10 cellular contexts compared by ENCODE assay signal in genomic region chr10:59872892-59873463, GRCh38. TPM values are rescaled to one million over a fixed set of nuclear protein-coding genes. Genes with fewer than 3 reads are reported as not detected.
A peak's percentile ranks its signal among the peaks of the same experiment; 100 is the strongest.
DNase-seq lines count a peak whose midpoint lies in the region; FAIRE-seq and TF ChIP-seq lines count a peak whose summit lies in the region.
"Had no signal": no experiment of that assay in that cellular context is flagged by ENCODE, and none has a peak within 500 bp of the region (broad histone marks: within the 10 kb centered on the region; RNA-seq: fewer than 3 reads in every experiment).

No MANE protein-coding gene starts in this region.

- H3K27ac Mint-ChIP-seq in activated CD4-positive, alpha-beta T cell treated with anti-CD3 and anti-CD28 coated beads, Interleukin-2, amount 10 ng/mL, durations not matched to agents 24 days and 14 days = peak overlapping the region; percentile 78
- H3K27ac Mint-ChIP-seq: natural killer cell had no signal

- peaks cover 56% of the 10 kb centered on the region for H3K4me1 Mint-ChIP-seq in activated CD4-positive, alpha-beta T cell treated with anti-CD3 and anti-CD28 coated beads, Interleukin-2, amount 10 ng/mL, durations not matched to agents 24 days and 14 days

- H3K36me3 ChIP-seq in ascending aorta (no peaks in the 10 kb centered on the region), iPS-20b (ENCODE audit: insufficient read depth, low read depth, low read length) (peaks cover 4% of the 10 kb centered on the region; the same call in 1 of the 2 replicates), tibial artery (no peaks in the 10 kb centered on the region)

- peaks cover 22% of the 10 kb centered on the region for H3K36me3 Mint-ChIP-seq in activated CD4-positive, alpha-beta T cell treated with anti-CD3 and anti-CD28 coated beads, Interleukin-2, amount 10 ng/mL, durations not matched to agents 24 days and 14 days (ENCODE audit: low read depth)
- H3K36me3 Mint-ChIP-seq: natural killer cell had no signal

- no peaks in the 10 kb centered on the region for H3K9me3 ChIP-seq in ascending aorta
- no peaks in the 10 kb centered on the region for H3K9me3 ChIP-seq in iPS-20b (ENCODE audit: insufficient read depth, low read depth, low read length)
- no peaks in the 10 kb centered on the region for H3K9me3 ChIP-seq in tibial artery

- DNase-seq in activated CD4-positive, alpha-beta T cell treated with anti-CD3 and anti-CD28 coated beads, Interleukin-2, amount 10 ng/mL, durations not matched to agents 24 days and 14 days = no peak
- DNase-seq in activated CD4-positive, alpha-beta T cell treated with anti-CD3 and anti-CD28 coated beads, Interleukin-2, amount 50 U/mL, for 1 hour = no peak
- DNase-seq in ascending aorta (ENCODE audit: low spot score in 2 of 2) (peak; percentile 54 to 93), tibial artery (peak; percentile 76 to 83), NCI-H1105 treated with DMSO at 0.1 percent for 48 hours (lab: John Stamatoyannopoulos, UW) (no peak), D721Med (ENCODE audit: insufficient read length, low spot score) (no peak), NCI-H526 (lab: John Stamatoyannopoulos, UW) (no peak)
- DNase-seq: DND-41, natural killer cell had no signal

- peak overlapping the region; percentile 75 to 84 for H3K27ac ChIP-seq in ascending aorta
- H3K27ac ChIP-seq in iPS-20b (ENCODE audit: low read length) = peak overlapping the region; percentile 19
- peak overlapping the region; percentile 64 to 82 for H3K27ac ChIP-seq in tibial artery

- H3K27me3 Mint-ChIP-seq in activated CD4-positive, alpha-beta T cell treated with anti-CD3 and anti-CD28 coated beads, Interleukin-2, amount 10 ng/mL, durations not matched to agents 24 days and 14 days = no peaks in the 10 kb centered on the region

- no peak for TF ChIP-seq CTCF in ascending aorta (IDR thresholded peaks at IDR 0.05)
- no peak for TF ChIP-seq CTCF in tibial artery (IDR thresholded peaks at IDR 0.05)
- no peak for TF ChIP-seq CTCF in D721Med (IDR thresholded peaks at IDR 0.05; ENCODE audit: insufficient read depth, missing control alignments)

- intact Hi-C loops in activated CD4-positive, alpha-beta T cell treated with anti-CD3 and anti-CD28 coated beads, Interleukin-2, amount 10 ng/mL, durations not matched to agents 24 days and 14 days (cut with micrococcal nuclease) = no loop called here
- intact Hi-C loops in ascending aorta (cut with DNase I) (loop anchor here (2.0 kb wide), 2 partner anchors 28 to 34 kb away; partner anchors contain the start of gene CCDC6), tibial artery (cut with DNase I; ENCODE audit: low total_unique reads) (no loop called here)

- H3K27me3 ChIP-seq in ascending aorta = no peaks in the 10 kb centered on the region
- H3K27me3 ChIP-seq in iPS-20b (ENCODE audit: insufficient read depth, low read length) = no peaks in the 10 kb centered on the region
- H3K27me3 ChIP-seq in tibial artery = no peaks in the 10 kb centered on the region

- H3K9ac ChIP-seq in iPS-20b (ENCODE audit: low read depth, low read length) = peak overlapping the region; percentile 10; the same call in 1 of the 2 replicates

- H3K4me1 ChIP-seq in ascending aorta (peaks cover 5 to 45% of the 10 kb centered on the region in 2 donors), iPS-20b (ENCODE audit: insufficient read depth, low read length) (peaks cover 41% of the 10 kb centered on the region), tibial artery (peaks cover 0 to 94% (median 24%) of the 10 kb centered on the region in 4 donors)

- peak overlapping the region; percentile 53 for H3K4me3 Mint-ChIP-seq in activated CD4-positive, alpha-beta T cell treated with anti-CD3 and anti-CD28 coated beads, Interleukin-2, amount 10 ng/mL, durations not matched to agents 24 days and 14 days
- H3K4me3 Mint-ChIP-seq: natural killer cell had no signal

- no peak for FAIRE-seq in D721Med (lab: Jason Lieb, UNC)

- no peaks in the 10 kb centered on the region for H3K9me3 Mint-ChIP-seq in activated CD4-positive, alpha-beta T cell treated with anti-CD3 and anti-CD28 coated beads, Interleukin-2, amount 10 ng/mL, durations not matched to agents 24 days and 14 days
- H3K9me3 Mint-ChIP-seq: natural killer cell had no signal

- H3K4me3 ChIP-seq in ascending aorta = peak overlapping the region; percentile 20 to 57
- no peak overlapping the region for H3K4me3 ChIP-seq in iPS-20b (ENCODE audit: low read length)
- peak overlapping the region; percentile 38 to 46 for H3K4me3 ChIP-seq in tibial artery

RNA-seq across cellular contexts. Expression of gene CCDC6, which starts 33.4 kb away (rescaled TPM):
- 83.2 and 85.1 TPM in 2 replicates for total RNA-seq in activated CD4-positive, alpha-beta T cell treated with anti-CD3 and anti-CD28 coated beads, Interleukin-2, amount 10 ng/mL, durations not matched to agents 24 days and 14 days
- 21.1 TPM for total RNA-seq in ascending aorta

Comparison
In these comparisons a context has a peak if more than half of its experiments do, and no peak if none do; other contexts are left out.
1. DNase-seq: peak in ascending aorta (2 of 2) and tibial artery (2 of 2); none in activated CD4-positive, alpha-beta T cell treated with anti-CD3 and anti-CD28 coated beads, Interleukin-2, amount 10 ng/mL, durations not matched to agents 24 days and 14 days (single experiment), activated CD4-positive, alpha-beta T cell treated with anti-CD3 and anti-CD28 coated beads, Interleukin-2, amount 50 U/mL, for 1 hour (single experiment), NCI-H1105 treated with DMSO at 0.1 percent for 48 hours (single experiment), D721Med (single experiment) and NCI-H526 (0 of 2).
2. H3K27ac ChIP-seq: peak in every context shown above with its lines; median percentile 80 in ascending aorta; 73 in tibial artery; 19 in iPS-20b.